9 cellular contexts compared by ENCODE assay signal in genomic region chr1:38341694-38342093, GRCh38.
"Had no signal": no experiment of that assay in that cellular context is flagged by ENCODE, and none has a peak within 500 bp of the region (broad histone marks: within the 10 kb centered on the region; RNA-seq: fewer than 3 reads in every experiment).

No MANE protein-coding gene starts in this region.

- H3K4me3 ChIP-seq: GM23248, HAP-1 had no signal

- H3K27ac ChIP-seq: GM23248, HL-60 had no signal

- H3K4me1 ChIP-seq: HAP-1 had no signal

- H3K27ac Mint-ChIP-seq: HFFc6 had no signal

- DNase-seq: GM23248, GOT3, H7, HFFc6, IMR-90, KBM-7 had no signal

- H3K36me3 ChIP-seq: HAP-1 had no signal

- ATAC-seq: HCT116 had no signal

- H2AFZ ChIP-seq: GM23248 had no signal

- H3K9ac ChIP-seq: GM23248 had no signal

- H3K9me3 ChIP-seq: HAP-1 had no signal

- H3K4me3 Mint-ChIP-seq: HFFc6 had no signal
